Comparison of ENCODE assay signal across 8 cellular contexts in the genomic region with DNA sequence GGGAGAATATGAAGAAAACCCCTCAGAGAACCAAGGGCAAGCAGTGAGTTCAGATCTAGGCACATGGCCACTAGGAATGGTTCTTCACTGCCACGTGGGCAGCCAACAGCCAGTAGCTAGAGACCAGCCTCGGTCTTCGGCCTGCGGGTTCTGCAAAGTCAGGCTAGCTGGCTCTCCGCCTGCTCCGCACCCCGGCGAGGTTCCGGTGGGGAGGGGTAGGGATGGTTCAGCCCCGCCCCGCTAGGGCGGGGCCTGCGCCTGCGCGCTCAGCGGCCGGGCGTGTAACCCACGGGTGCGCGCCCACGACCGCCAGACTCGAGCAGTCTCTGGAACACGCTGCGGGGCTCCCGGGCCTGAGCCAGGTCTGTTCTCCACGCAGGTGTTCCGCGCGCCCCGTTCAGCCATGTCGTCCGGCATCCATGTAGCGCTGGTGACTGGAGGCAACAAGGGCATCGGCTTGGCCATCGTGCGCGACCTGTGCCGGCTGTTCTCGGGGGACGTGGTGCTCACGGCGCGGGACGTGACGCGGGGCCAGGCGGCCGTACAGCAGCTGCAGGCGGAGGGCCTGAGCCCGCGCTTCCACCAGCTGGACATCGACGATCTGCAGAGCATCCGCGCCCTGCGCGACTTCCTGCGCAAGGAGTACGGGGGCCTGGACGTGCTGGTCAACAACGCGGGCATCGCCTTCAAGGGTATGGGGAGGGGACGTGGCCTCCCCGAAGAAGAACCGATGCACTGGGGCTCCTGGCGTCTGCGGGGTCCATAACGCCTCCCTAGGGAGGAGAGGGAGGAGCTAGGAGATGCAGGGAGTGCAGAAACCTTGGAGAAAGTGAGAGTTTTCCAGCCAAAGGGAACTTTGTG. TPM values are rescaled to one million over a fixed set of nuclear protein-coding genes. Genes with fewer than 3 reads are reported as not detected.
DNase-seq lines count a peak whose midpoint lies in the region; ATAC-seq and TF ChIP-seq lines count a peak whose summit lies in the region.

A gene (plus strand): TSS at position 312 of the 861 bp plus-strand sequence. CDS start 92 bp downstream, at position 404.

- intact Hi-C loops in Right ventricle myocardium inferior (cut with DNase I): no loop called here
- intact Hi-C loops in ovary (cut with DNase I): loop anchor here in 1 of 4 donors (10.0 kb wide), 1 partner anchor 45 kb away; no protein-coding TSS in a partner anchor

- no peaks in the 10 kb centered on the region for H3K9me2 ChIP-seq in SU-DHL-6 (replicated peaks; ENCODE audit: insufficient read depth, low read length)

- peaks cover 11% of the 10 kb centered on the region for H3K9me3 ChIP-seq in SU-DHL-6 (ENCODE audit: insufficient read depth, low read length)
- no peaks in the 10 kb centered on the region for H3K9me3 ChIP-seq in ovary
- H3K9me3 ChIP-seq in thoracic aorta: no peaks in the 10 kb centered on the region

- TF ChIP-seq EP300 in ovary (IDR thresholded peaks at IDR 0.05): no peak

- DNase-seq in GF-D8 (lab: John Stamatoyannopoulos, UW) (peak; percentile 73), HEK293T (ENCODE audit: extremely low spot score) (peak; percentile 93), NCI-H1092 (lab: John Stamatoyannopoulos, UW) (peak; percentile 89), Right ventricle myocardium inferior (ENCODE audit: missing footprints) (peak; percentile 99), ovary (peak; percentile 91 to 96 (median 94)), thoracic aorta (ENCODE audit: low spot score) (peak; percentile 84)
- peak; percentile 73 for DNase-seq in activated naive CD8-positive, alpha-beta T cell treated with anti-CD3 and anti-CD28 coated beads, Interleukin-2, amount 50 U/mL, for 16 hours (ENCODE audit: low read depth, low spot score)

- H3K27ac ChIP-seq in SU-DHL-6 (ENCODE audit: low read depth, low read length) (no peak within 1 kb of the TSS), ovary (peak within 1 kb of the TSS in 1 of 2 donors; percentile 75), thoracic aorta (peak within 1 kb of the TSS; percentile 77 to 79)

- peak within 1 kb of the TSS; percentile 56 for H3K9ac ChIP-seq in SU-DHL-6 (ENCODE audit: low read length)

- CTCF ChIA-PET in HEK293T (lab: Yijun Ruan, JAX): interaction anchor here (0.6 to 1.0 kb wide), 3 partner anchors 12 to 46 kb away, joined by 3 to 5 read pairs (median 4); no protein-coding TSS in a partner anchor

- H3K27me3 ChIP-seq in SU-DHL-6 (ENCODE audit: low read length) (no peaks in the 10 kb centered on the region), ovary (no peaks in the 10 kb centered on the region), thoracic aorta (replicated peaks; ENCODE audit: insufficient read depth) (no peaks in the 10 kb centered on the region)

- WGBS in ovary, 3 donors: 0 to 1% (median 1%) methylated on average over 55 to 71 of the region's 71 CpGs

- no peaks in the 10 kb centered on the region for H3F3A ChIP-seq in SU-DHL-6 (ENCODE audit: insufficient read depth)

- TF ChIP-seq CTCF in SU-DHL-6 (IDR thresholded peaks at IDR 0.05; ENCODE audit: insufficient read depth, low read length, poor library complexity, severe bottlenecking): no peak
- TF ChIP-seq CTCF in ovary (IDR thresholded peaks at IDR 0.05): no peak
- peak; percentile 17 for TF ChIP-seq CTCF in thoracic aorta (IDR thresholded peaks at IDR 0.05)

- H4K20me1 ChIP-seq in SU-DHL-6 (ENCODE audit: low read depth, low read length): no peaks in the 10 kb centered on the region

- TF ChIP-seq POLR2A in ovary (IDR thresholded peaks at IDR 0.05): peak; percentile 70

- H3K4me3 ChIP-seq in SU-DHL-6 (ENCODE audit: insufficient read depth, low read length, poor library complexity, severe bottlenecking): peak within 1 kb of the TSS; percentile 48
- H3K4me3 ChIP-seq in ovary: peak within 1 kb of the TSS; percentile 77
- peak within 1 kb of the TSS; percentile 75 for H3K4me3 ChIP-seq in thoracic aorta

- H3K4me1 ChIP-seq in ovary (ENCODE audit: insufficient read depth): peaks cover 14% of the 10 kb centered on the region
- H3K4me1 ChIP-seq in thoracic aorta (ENCODE audit: control insufficient read depth in 1 of 2, low read depth in 2 of 2): peaks cover 28 to 41% of the 10 kb centered on the region in 2 donors

- POLR2A ChIA-PET in HEK293T (lab: Yijun Ruan, JAX): interaction anchor here (0.6 to 3.1 kb wide), 8 partner anchors 9 to 66 kb away, joined by 3 to 39 read pairs (median 3); a partner anchor contains a TSS

- H2AFZ ChIP-seq in SU-DHL-6 (ENCODE audit: low read depth, low read length, severe bottlenecking): peak within 1 kb of the TSS; percentile 82

- H3K79me2 ChIP-seq in SU-DHL-6 (ENCODE audit: insufficient read depth, low read length): no peaks in the 10 kb centered on the region

- ATAC-seq in Right ventricle myocardium inferior: peak; percentile 99
- peak; percentile 83 for ATAC-seq in thoracic aorta (ENCODE audit: insufficient number of reproducible peaks, low FRiP score, low read depth)

- peak within 1 kb of the TSS; percentile 52 for H3K4me2 ChIP-seq in SU-DHL-6 (ENCODE audit: low read depth, low read length, poor library complexity, severe bottlenecking)

- H3K36me3 ChIP-seq in SU-DHL-6 (ENCODE audit: low read length): peaks cover 7% of the 10 kb centered on the region; the same call in 1 of the 2 replicates
- H3K36me3 ChIP-seq in ovary: no peaks in the 10 kb centered on the region
- H3K36me3 ChIP-seq in thoracic aorta: peaks cover 9% of the 10 kb centered on the region

TF ChIP-seq in HEK293T, 16 proteins besides CTCF, POLR2A, EP300 and RAD21:
- 0 out of 2 replicates have a peak, but pooled peaks have one; percentile 40 for TF ChIP-seq TARDBP (IDR thresholded peaks at IDR 0.05)
- no peak for TF ChIP-seq SUZ12 (IDR thresholded peaks at IDR 0.05)
- no peak for TF ChIP-seq ARNT (IDR thresholded peaks at IDR 0.05)
- TF ChIP-seq ZNF384 (IDR thresholded peaks at IDR 0.05): no peak
- peak; percentile 95 for TF ChIP-seq L3MBTL2 (conservative IDR thresholded peaks at IDR 0.05)

RNA-seq across cellular contexts. Expression of the gene that starts here (rescaled TPM):
- total RNA-seq in Right ventricle myocardium inferior: 28.5 TPM
- total RNA-seq in ovary: 10 to 100 TPM; 29.7 to 80.6 (median 42.0) TPM
- polyA plus RNA-seq in ovary: 10 to 100 TPM; 44.0 to 49.3 TPM
- 100 to 1,000 TPM; 174 to 186 TPM for total RNA-seq in thoracic aorta
